In genomic region chr4:6955261-6955911, GRCh38 we compare ENCODE assay signal across 18 cellular contexts. TPM values are rescaled to one million over a fixed set of nuclear protein-coding genes. Genes with fewer than 3 reads are reported as not detected.
DNase-seq lines count a peak whose midpoint lies in the region; ATAC-seq and TF ChIP-seq lines count a peak whose summit lies in the region.
"Had no signal": no experiment of that assay in that cellular context is flagged by ENCODE, and none has a peak within 500 bp of the region (broad histone marks: within the 10 kb centered on the region; RNA-seq: fewer than 3 reads in every experiment).

No MANE protein-coding gene starts in this region.

- peaks cover 60% of the 10 kb centered on the region for H3K4me1 Mint-ChIP-seq in activated T-cell treated with anti-CD3 and anti-CD28 coated beads, Interleukin-2, amount 50 U/mL, for 24 hours (ENCODE audit: low read depth)
- peaks cover 13% of the 10 kb centered on the region for H3K4me1 Mint-ChIP-seq in activated T-cell treated with anti-CD3 and anti-CD28 coated beads, Interleukin-2, amount 50 U/mL, for 72 hours (ENCODE audit: low read depth)
- H3K4me1 Mint-ChIP-seq in stimulated activated naive CD8-positive, alpha-beta T cell treated with anti-CD3 and anti-CD28 coated beads, Interleukin-15, amount 100 ng/mL, for 72 hours = peaks cover 45% of the 10 kb centered on the region

- H3K36me3 ChIP-seq in body of pancreas (replicated peaks in 1 of 2; ENCODE audit: insufficient read depth in 1 of 2, low read depth in 2 of 2) = no peaks in the 10 kb centered on the region
- no peaks in the 10 kb centered on the region for H3K36me3 ChIP-seq in thyroid gland
- H3K36me3 ChIP-seq: heart right ventricle, right lobe of liver had no signal

- TF ChIP-seq POLR2A in body of pancreas (IDR thresholded peaks at IDR 0.05) (no peak), thyroid gland (IDR thresholded peaks at IDR 0.05) (no peak)

- H3K9me3 Mint-ChIP-seq in activated T-cell treated with anti-CD3 and anti-CD28 coated beads, Interleukin-2, amount 50 U/mL, for 24 hours = no peaks in the 10 kb centered on the region
- no peaks in the 10 kb centered on the region for H3K9me3 Mint-ChIP-seq in activated T-cell treated with anti-CD3 and anti-CD28 coated beads, Interleukin-2, amount 50 U/mL, for 72 hours
- H3K9me3 Mint-ChIP-seq in stimulated activated naive CD8-positive, alpha-beta T cell treated with anti-CD3 and anti-CD28 coated beads, Interleukin-15, amount 100 ng/mL, for 72 hours = no peaks in the 10 kb centered on the region
- H3K9me3 Mint-ChIP-seq: stimulated activated memory B cell treated with anti-CD40 and anti-IgM and Interleukin-4, amounts not matched to agents 10 μg/mL and 1 μg/mL and 100 μg/mL, for 72 hours had no signal

- peak overlapping the region; percentile 8 to 39 (median 14) for H3K27ac ChIP-seq in body of pancreas
- peak overlapping the region in 2 of 3 donors; percentile 26 to 32 for H3K27ac ChIP-seq in thyroid gland
- H3K27ac ChIP-seq: heart right ventricle, HL-60, right lobe of liver had no signal

- no peak overlapping the region for H3K27ac Mint-ChIP-seq in activated T-cell treated with anti-CD3 and anti-CD28 coated beads, Interleukin-2, amount 50 U/mL, for 24 hours
- H3K27ac Mint-ChIP-seq in activated T-cell treated with anti-CD3 and anti-CD28 coated beads, Interleukin-2, amount 50 U/mL, for 72 hours = no peak overlapping the region
- H3K27ac Mint-ChIP-seq in stimulated activated naive CD8-positive, alpha-beta T cell treated with anti-CD3 and anti-CD28 coated beads, Interleukin-15, amount 100 ng/mL, for 72 hours = peak overlapping the region in 1 of 2 donors; percentile 34
- H3K27ac Mint-ChIP-seq: stimulated activated memory B cell treated with anti-CD40 and anti-IgM and Interleukin-4, amounts not matched to agents 10 μg/mL and 1 μg/mL and 100 μg/mL, for 72 hours had no signal

- WGBS in body of pancreas, 2 donors = 54 to 58% methylated on average over 17 of the region's 17 CpGs
- 53 to 57% methylated on average over 17 of the region's 17 CpGs for WGBS in thyroid gland, 2 donors

- H3K27me3 Mint-ChIP-seq in activated T-cell treated with anti-CD3 and anti-CD28 coated beads, Interleukin-2, amount 50 U/mL, for 24 hours = no peaks in the 10 kb centered on the region
- no peaks in the 10 kb centered on the region for H3K27me3 Mint-ChIP-seq in activated T-cell treated with anti-CD3 and anti-CD28 coated beads, Interleukin-2, amount 50 U/mL, for 72 hours (ENCODE audit: low read depth)
- H3K27me3 Mint-ChIP-seq in stimulated activated naive CD8-positive, alpha-beta T cell treated with anti-CD3 and anti-CD28 coated beads, Interleukin-15, amount 100 ng/mL, for 72 hours = no peaks in the 10 kb centered on the region
- H3K27me3 Mint-ChIP-seq: stimulated activated memory B cell treated with anti-CD40 and anti-IgM and Interleukin-4, amounts not matched to agents 10 μg/mL and 1 μg/mL and 100 μg/mL, for 72 hours had no signal

- no peak overlapping the region for H3K4me3 ChIP-seq in body of pancreas
- H3K4me3 ChIP-seq in thyroid gland (replicated peaks in 1 of 3) = no peak overlapping the region
- H3K4me3 ChIP-seq: heart right ventricle, right lobe of liver had no signal

- peak; percentile 18 for DNase-seq in activated T-cell treated with anti-CD3 and anti-CD28 coated beads, Interleukin-2, amount 50 U/mL, for 24 hours
- no peak for DNase-seq in activated T-cell treated with anti-CD3 and anti-CD28 coated beads, Interleukin-2, amount 50 U/mL, for 72 hours
- peak in 2 of 4 donors; percentile 55 to 62 for DNase-seq in body of pancreas
- DNase-seq in left lobe of liver (ENCODE audit: low spot score) = peak; percentile 43
- peak; percentile 76 to 80 for DNase-seq in thyroid gland
- no peak for DNase-seq in stimulated activated naive CD8-positive, alpha-beta T cell treated with anti-CD3 and anti-CD28 coated beads, Interleukin-15, amount 100 ng/mL, for 72 hours
- no peak for DNase-seq in T-helper 2 cell
- DNase-seq: ACHN; erythroblast; heart right ventricle; Karpas-422; left cardiac atrium; NCI-H146; stimulated activated CD4-positive, alpha-beta T cell treated with anti-CD3 and anti-CD28 coated beads, Interleukin-4, amount 100 ng/mL, for 24 hours had no signal

- H3K36me3 Mint-ChIP-seq in activated T-cell treated with anti-CD3 and anti-CD28 coated beads, Interleukin-2, amount 50 U/mL, for 24 hours (ENCODE audit: low read depth) = no peaks in the 10 kb centered on the region
- peaks cover 0 to under 1% of the 10 kb centered on the region in 2 donors for H3K36me3 Mint-ChIP-seq in activated T-cell treated with anti-CD3 and anti-CD28 coated beads, Interleukin-2, amount 50 U/mL, for 72 hours (ENCODE audit: insufficient read depth in 2 of 2)
- H3K36me3 Mint-ChIP-seq: stimulated activated memory B cell treated with anti-CD40 and anti-IgM and Interleukin-4, amounts not matched to agents 10 μg/mL and 1 μg/mL and 100 μg/mL, for 72 hours had no signal

- intact Hi-C loops in body of pancreas (cut with DNase I) = no loop called here
- intact Hi-C loops in thyroid gland (cut with DNase I) = no loop called here

- peaks cover 54% of the 10 kb centered on the region for H3K4me1 ChIP-seq in body of pancreas
- peaks cover 13 to 25% of the 10 kb centered on the region in 2 donors for H3K4me1 ChIP-seq in thyroid gland

- no peak for ATAC-seq in activated T-cell treated with anti-CD3 and anti-CD28 coated beads, Interleukin-2, amount 50 U/mL, for 72 hours (replicated peaks in 1 of 2)
- peak; percentile 30 for ATAC-seq in body of pancreas
- ATAC-seq in left lobe of liver = no peak
- ATAC-seq in stimulated activated naive CD8-positive, alpha-beta T cell treated with anti-CD3 and anti-CD28 coated beads, Interleukin-15, amount 100 ng/mL, for 72 hours = no peak
- ATAC-seq in HG03108 (IDR thresholded peaks at IDR 0.05; ENCODE audit: unreplicated experiment) = no peak
- ATAC-seq: heart right ventricle; left cardiac atrium; right lobe of liver; stimulated activated memory B cell treated with anti-CD40 and anti-IgM and Interleukin-4, amounts not matched to agents 10 μg/mL and 1 μg/mL and 100 μg/mL, for 72 hours had no signal

- no peaks in the 10 kb centered on the region for H3K27me3 ChIP-seq in body of pancreas
- no peaks in the 10 kb centered on the region for H3K27me3 ChIP-seq in thyroid gland
- H3K27me3 ChIP-seq: heart right ventricle, right lobe of liver had no signal

- no peaks in the 10 kb centered on the region for H3K9me3 ChIP-seq in body of pancreas
- H3K9me3 ChIP-seq in thyroid gland = no peaks in the 10 kb centered on the region
- H3K9me3 ChIP-seq: heart right ventricle, right lobe of liver had no signal

- no peak for TF ChIP-seq CTCF in body of pancreas (IDR thresholded peaks at IDR 0.05)
- no peak for TF ChIP-seq CTCF in thyroid gland (IDR thresholded peaks at IDR 0.05)

- H3K4me3 Mint-ChIP-seq in activated T-cell treated with anti-CD3 and anti-CD28 coated beads, Interleukin-2, amount 50 U/mL, for 24 hours = no peak overlapping the region
- no peak overlapping the region for H3K4me3 Mint-ChIP-seq in activated T-cell treated with anti-CD3 and anti-CD28 coated beads, Interleukin-2, amount 50 U/mL, for 72 hours
- H3K4me3 Mint-ChIP-seq in stimulated activated naive CD8-positive, alpha-beta T cell treated with anti-CD3 and anti-CD28 coated beads, Interleukin-15, amount 100 ng/mL, for 72 hours = no peak overlapping the region
- H3K4me3 Mint-ChIP-seq: stimulated activated memory B cell treated with anti-CD40 and anti-IgM and Interleukin-4, amounts not matched to agents 10 μg/mL and 1 μg/mL and 100 μg/mL, for 72 hours had no signal

RNA-seq across cellular contexts. Expression of gene TBC1D14, which starts 45.8 kb away (rescaled TPM):
- 10 to 100 TPM; 26.5 to 32.4 TPM for total RNA-seq in activated T-cell treated with anti-CD3 and anti-CD28 coated beads, Interleukin-2, amount 50 U/mL, for 72 hours
- total RNA-seq in body of pancreas (10 to 100 TPM; 10.5 to 20.0 TPM), left lobe of liver (29.3 TPM), thyroid gland (10 to 100 TPM; 39.8 to 47.0 (median 46.0) TPM)

Comparison
In these comparisons a context has a peak if more than half of its experiments do, and no peak if none do; other contexts are left out.
1. DNase-seq: peak in activated T-cell treated with anti-CD3 and anti-CD28 coated beads, Interleukin-2, amount 50 U/mL, for 24 hours (single experiment), left lobe of liver (single experiment) and thyroid gland (2 of 2); none in activated T-cell treated with anti-CD3 and anti-CD28 coated beads, Interleukin-2, amount 50 U/mL, for 72 hours (0 of 2), stimulated activated naive CD8-positive, alpha-beta T cell treated with anti-CD3 and anti-CD28 coated beads, Interleukin-15, amount 100 ng/mL, for 72 hours (0 of 2) and T-helper 2 cell (0 of 5).